In genomic region chr17:12637015-12637414, GRCh38 we compare ENCODE assay signal across 13 cellular contexts. TPM values are rescaled to one million over a fixed set of nuclear protein-coding genes. Genes with fewer than 3 reads are reported as not detected.
DNase-seq lines count a peak whose midpoint lies in the region; ATAC-seq lines count a peak whose summit lies in the region.
"Had no signal": no experiment of that assay in that cellular context is flagged by ENCODE, and none has a peak within 500 bp of the region (broad histone marks: within the 10 kb centered on the region; RNA-seq: fewer than 3 reads in every experiment).

No MANE protein-coding gene starts in this region.

- intact Hi-C loops in left ventricle myocardium superior (cut with micrococcal nuclease) (no loop called here), cardiac septum (cut with DNase I) (no loop called here)

- CTCF ChIA-PET in activated CD8-positive, alpha-beta T cell treated with anti-CD3 and anti-CD28 coated beads, Interleukin-2, amount 10 ng/mL, durations not matched to agents 7 days and 5 days (lab: Charles Lee): no interaction called here

- no peak overlapping the region for H3K27ac Mint-ChIP-seq in activated CD8-positive, alpha-beta T cell treated with anti-CD3 and anti-CD28 coated beads, Interleukin-2, amount 10 ng/mL, durations not matched to agents 7 days and 5 days
- H3K27ac Mint-ChIP-seq: activated naive CD4-positive, alpha-beta T cell treated with anti-CD3 and anti-CD28 coated beads, Interleukin-2, amount 50 U/mL, for 24 hours had no signal

- no peak for DNase-seq in left ventricle myocardium superior
- no peak for DNase-seq in cardiac septum (ENCODE audit: low spot score)
- peak; percentile 66 for DNase-seq in T1000 (lab: John Stamatoyannopoulos, UW)
- DNase-seq in hepatic stellate cell (ENCODE audit: low spot score): peak; percentile 60
- no peak for DNase-seq in stimulated activated CD4-positive, alpha-beta T cell treated with anti-CD3 and anti-CD28 coated beads, Interleukin-1b, Interleukin-23, amount 100 ng/mL, for 48 hours
- DNase-seq in T-helper 9 cell: no peak
- no peak for DNase-seq in activated CD8-positive, alpha-beta T cell treated with anti-CD3 and anti-CD28 coated beads, Interleukin-2, amount 10 ng/mL, durations not matched to agents 7 days and 5 days
- DNase-seq: activated CD4-positive, CD25-positive, alpha-beta regulatory T cell; MM.1S; NK-92 treated with Interleukin-12 subunit alpha and Interleukin-12 subunit beta, amount 100 ng/mL, for 24 hours; stimulated activated naive CD8-positive, alpha-beta T cell treated with anti-CD3 and anti-CD28 coated beads, Interleukin-15, Interleukin-2, amounts not matched to agents 100 U/mL and 50 U/mL, for 24 hours had no signal

- H3K27me3 Mint-ChIP-seq in activated CD8-positive, alpha-beta T cell treated with anti-CD3 and anti-CD28 coated beads, Interleukin-2, amount 10 ng/mL, durations not matched to agents 7 days and 5 days (ENCODE audit: low read depth): no peaks in the 10 kb centered on the region

- POLR2A ChIA-PET in activated CD8-positive, alpha-beta T cell treated with anti-CD3 and anti-CD28 coated beads, Interleukin-2, amount 10 ng/mL, durations not matched to agents 7 days and 5 days (lab: Charles Lee): no interaction called here

- no peaks in the 10 kb centered on the region for H3K9me3 Mint-ChIP-seq in activated CD8-positive, alpha-beta T cell treated with anti-CD3 and anti-CD28 coated beads, Interleukin-2, amount 10 ng/mL, durations not matched to agents 7 days and 5 days (ENCODE audit: insufficient read depth)
- H3K9me3 Mint-ChIP-seq: activated naive CD4-positive, alpha-beta T cell treated with anti-CD3 and anti-CD28 coated beads, Interleukin-2, amount 50 U/mL, for 24 hours had no signal

- no peak overlapping the region for H3K4me3 Mint-ChIP-seq in activated CD8-positive, alpha-beta T cell treated with anti-CD3 and anti-CD28 coated beads, Interleukin-2, amount 10 ng/mL, durations not matched to agents 7 days and 5 days
- H3K4me3 Mint-ChIP-seq: activated naive CD4-positive, alpha-beta T cell treated with anti-CD3 and anti-CD28 coated beads, Interleukin-2, amount 50 U/mL, for 24 hours had no signal

- ATAC-seq in left ventricle myocardium superior (peak; percentile 73), HG03108 (IDR thresholded peaks at IDR 0.05; ENCODE audit: unreplicated experiment) (no peak)
- ATAC-seq in activated CD8-positive, alpha-beta T cell treated with anti-CD3 and anti-CD28 coated beads, Interleukin-2, amount 10 ng/mL, durations not matched to agents 7 days and 5 days: no peak
- ATAC-seq: stimulated activated naive CD8-positive, alpha-beta T cell treated with anti-CD3 and anti-CD28 coated beads, Interleukin-15, Interleukin-2, amounts not matched to agents 100 U/mL and 50 U/mL, for 24 hours had no signal

- H3K4me1 Mint-ChIP-seq in activated CD8-positive, alpha-beta T cell treated with anti-CD3 and anti-CD28 coated beads, Interleukin-2, amount 10 ng/mL, durations not matched to agents 7 days and 5 days (ENCODE audit: low read depth): no peaks in the 10 kb centered on the region
- H3K4me1 Mint-ChIP-seq: activated naive CD4-positive, alpha-beta T cell treated with anti-CD3 and anti-CD28 coated beads, Interleukin-2, amount 50 U/mL, for 24 hours had no signal

- no peaks in the 10 kb centered on the region for H3K36me3 Mint-ChIP-seq in activated CD8-positive, alpha-beta T cell treated with anti-CD3 and anti-CD28 coated beads, Interleukin-2, amount 10 ng/mL, durations not matched to agents 7 days and 5 days (ENCODE audit: low read depth)
- H3K36me3 Mint-ChIP-seq: activated naive CD4-positive, alpha-beta T cell treated with anti-CD3 and anti-CD28 coated beads, Interleukin-2, amount 50 U/mL, for 24 hours had no signal

RNA-seq across cellular contexts. Expression of gene MYOCD, which starts 28.7 kb away (rescaled TPM):
- total RNA-seq in left ventricle myocardium superior: 35.7 TPM
- total RNA-seq in cardiac septum: 82.1 TPM
- total RNA-seq in activated CD8-positive, alpha-beta T cell treated with anti-CD3 and anti-CD28 coated beads, Interleukin-2, amount 10 ng/mL, durations not matched to agents 7 days and 5 days: not detected

Comparison
In these comparisons a context has a peak if more than half of its experiments do, and no peak if none do; other contexts are left out.
1. DNase-seq: peak in T1000 (single experiment) and hepatic stellate cell (single experiment); none in left ventricle myocardium superior (single experiment), cardiac septum (single experiment), stimulated activated CD4-positive, alpha-beta T cell treated with anti-CD3 and anti-CD28 coated beads, Interleukin-1b, Interleukin-23, amount 100 ng/mL, for 48 hours (single experiment), T-helper 9 cell (single experiment) and activated CD8-positive, alpha-beta T cell treated with anti-CD3 and anti-CD28 coated beads, Interleukin-2, amount 10 ng/mL, durations not matched to agents 7 days and 5 days (single experiment).
2. RNA of gene MYOCD, which starts 28.7 kb away (total RNA-seq): 82.1 TPM in cardiac septum (single experiment) and 35.7 TPM in left ventricle myocardium superior (single experiment); not detected in activated CD8-positive, alpha-beta T cell treated with anti-CD3 and anti-CD28 coated beads, Interleukin-2, amount 10 ng/mL, durations not matched to agents 7 days and 5 days; every median in the first group is over 10 times any median in the second.